In genomic region chr17:80854220-80854619, GRCh38 we compare ENCODE assay signal across 24 cellular contexts.
"Had no signal": no experiment of that assay in that cellular context is flagged by ENCODE, and none has a peak within 500 bp of the region (broad histone marks: within the 10 kb centered on the region; RNA-seq: fewer than 3 reads in every experiment).

No MANE protein-coding gene starts in this region.

- FAIRE-seq: frontal cortex, pancreas had no signal

- H2AFZ ChIP-seq: hepatocyte had no signal

- H3K27ac Mint-ChIP-seq: naive thymus-derived CD8-positive, alpha-beta T cell; WTC11 had no signal

- H3K9me3 Mint-ChIP-seq: activated naive CD4-positive, alpha-beta T cell treated with anti-CD3 and anti-CD28 coated beads for 36 hours; activated T-cell treated with anti-CD3 and anti-CD28 coated beads, Interleukin-2, amount 50 U/mL, for 24 hours; brain; immature natural killer cell; naive thymus-derived CD8-positive, alpha-beta T cell; WTC11 had no signal

- H3K4me2 ChIP-seq: hepatocyte had no signal

- DNase-seq: activated CD8-positive, alpha-beta T cell treated with anti-CD3 and anti-CD28 coated beads, Interleukin-2, amount 10 ng/mL, durations not matched to agents 7 days and 5 days; activated naive CD4-positive, alpha-beta T cell treated with anti-CD3 and anti-CD28 coated beads for 36 hours; activated T-cell treated with anti-CD3 and anti-CD28 coated beads, Interleukin-2, amount 50 U/mL, for 24 hours; caudate nucleus; dermis blood vessel endothelial cell; effector CD8-positive, alpha-beta T cell; erythroblast; glutamatergic neuron; immature natural killer cell; kidney glomerular epithelial cell; naive thymus-derived CD8-positive, alpha-beta T cell; right cardiac atrium; stimulated activated CD4-positive, alpha-beta T cell treated with anti-CD3 and anti-CD28 coated beads, Interleukin-1b, Interleukin-23, amount 100 ng/mL, for 48 hours; stomach; T-helper 1 cell had no signal

- H3K9me3 ChIP-seq: left lung, neutrophil, pancreas, stomach, suprapubic skin, tibial nerve had no signal

- ATAC-seq: activated CD8-positive, alpha-beta T cell treated with anti-CD3 and anti-CD28 coated beads, Interleukin-2, amount 10 ng/mL, durations not matched to agents 7 days and 5 days; left lung; naive thymus-derived CD8-positive, alpha-beta T cell; pancreas; right cardiac atrium; WTC11 had no signal

- H3K79me2 ChIP-seq: hepatocyte had no signal

- H3K4me3 ChIP-seq: hepatocyte, left lung, pancreas, stomach, suprapubic skin, tibial nerve had no signal

- H3K27ac ChIP-seq: hepatocyte, left lung, neutrophil, pancreas, stomach, suprapubic skin, tibial nerve had no signal

- H3K27me3 ChIP-seq: hepatocyte, left lung, neutrophil, pancreas, stomach, suprapubic skin, tibial nerve had no signal

- H3K27me3 Mint-ChIP-seq: activated T-cell treated with anti-CD3 and anti-CD28 coated beads, Interleukin-2, amount 50 U/mL, for 24 hours; brain; naive thymus-derived CD8-positive, alpha-beta T cell had no signal

- H3K36me3 ChIP-seq: neutrophil had no signal

- H3K4me3 Mint-ChIP-seq: activated CD8-positive, alpha-beta T cell treated with anti-CD3 and anti-CD28 coated beads, Interleukin-2, amount 10 ng/mL, durations not matched to agents 7 days and 5 days; activated naive CD4-positive, alpha-beta T cell treated with anti-CD3 and anti-CD28 coated beads for 36 hours; activated T-cell treated with anti-CD3 and anti-CD28 coated beads, Interleukin-2, amount 50 U/mL, for 24 hours; brain; immature natural killer cell; naive thymus-derived CD8-positive, alpha-beta T cell; WTC11 had no signal
